ENCODE assay signal across 16 cellular contexts in the genomic region with DNA sequence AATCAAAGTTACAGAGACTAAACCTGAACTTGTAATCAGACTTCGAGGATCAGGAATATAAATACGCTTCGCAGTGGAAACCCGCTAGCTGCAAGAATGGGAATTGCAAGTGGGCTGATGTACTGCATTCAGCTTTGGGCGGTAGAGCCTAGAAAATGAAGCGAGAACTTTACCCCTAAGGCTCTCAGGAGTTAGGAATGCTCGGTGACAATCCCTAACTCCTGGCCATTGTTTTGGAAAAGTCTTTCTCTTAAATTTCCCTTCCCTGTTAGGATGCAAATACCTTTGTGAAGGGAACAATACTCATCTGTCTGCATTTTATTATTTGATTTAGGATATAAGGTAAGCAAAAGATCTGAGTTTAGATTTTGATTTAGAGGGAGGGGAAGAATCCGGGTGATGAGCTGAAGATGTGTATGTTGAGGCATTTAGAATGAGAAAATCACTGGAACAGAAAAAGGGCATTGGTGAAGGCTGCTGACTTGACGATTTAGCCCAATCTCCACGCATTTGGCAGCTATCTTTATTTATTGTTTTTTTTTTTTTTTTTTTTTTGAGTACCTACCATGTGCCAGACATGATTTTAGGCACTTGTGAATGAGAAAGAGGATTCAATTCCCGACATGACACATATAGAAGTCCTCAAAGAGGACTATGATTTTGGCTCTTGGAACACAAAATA. TPM values are rescaled to one million over a fixed set of nuclear protein-coding genes. Genes with fewer than 3 reads are reported as not detected.
A peak's percentile ranks its signal among the peaks of the same experiment; 100 is the strongest.
DNase-seq lines count a peak whose midpoint lies in the region; ATAC-seq and TF ChIP-seq lines count a peak whose summit lies in the region.
"Had no signal": no experiment of that assay in that cellular context is flagged by ENCODE, and none has a peak within 500 bp of the region (broad histone marks: within the 10 kb centered on the region; RNA-seq: fewer than 3 reads in every experiment).

No MANE protein-coding gene starts in this region.

- H3K36me3 Mint-ChIP-seq in glutamatergic neuron (ENCODE audit: unreplicated experiment) (peaks cover 6% of the 10 kb centered on the region), natural killer cell (no peaks in the 10 kb centered on the region), MCF 10A (ENCODE audit: insufficient read depth, unreplicated experiment) (no peaks in the 10 kb centered on the region)

- no peak overlapping the region for H3K27ac Mint-ChIP-seq in glutamatergic neuron (ENCODE audit: unreplicated experiment)
- H3K27ac Mint-ChIP-seq in natural killer cell, result no peak overlapping the region
- H3K27ac Mint-ChIP-seq in MCF 10A (ENCODE audit: low read depth, unreplicated experiment), result no peak overlapping the region
- H3K27ac Mint-ChIP-seq: activated CD4-positive, alpha-beta T cell treated with anti-CD3 and anti-CD28 coated beads, Interleukin-2, amount 10 ng/mL, durations not matched to agents 24 days and 14 days; T-helper 1 cell treated with Interleukin-12 subunit alpha and Interleukin-12 subunit beta and Interleukin-4 antibody, amounts not matched to agents 30 μg/mL and 1 μg/mL, for 36 hours had no signal

- intact Hi-C loops in natural killer cell (cut with micrococcal nuclease), result no loop called here
- intact Hi-C loops in MCF 10A (cut with micrococcal nuclease), result no loop called here

- POLR2A ChIA-PET in MCF 10A (lab: Yijun Ruan, JAX), result no interaction called here

- ATAC-seq in natural killer cell, result no peak
- ATAC-seq: esophagus mucosa had no signal

- H3K27me3 Mint-ChIP-seq in glutamatergic neuron (ENCODE audit: unreplicated experiment) (peaks cover 10% of the 10 kb centered on the region), natural killer cell (ENCODE audit: low read depth in 2 of 2) (peaks cover 23 to 53% of the 10 kb centered on the region in 2 donors), MCF 10A (ENCODE audit: insufficient read depth, unreplicated experiment) (peaks cover 1% of the 10 kb centered on the region)

- DNase-seq in DMS53 (lab: John Stamatoyannopoulos, UW) (peak; percentile 65), DMS53 treated with DMSO at 0.1 percent for 48 hours (lab: John Stamatoyannopoulos, UW; ENCODE audit: unreplicated experiment) (no peak), SK-N-DZ (ENCODE audit: low spot score) (peak; percentile 69), glutamatergic neuron (no peak), pons (ENCODE audit: low spot score) (peak; percentile 51), NCI-H2081 (lab: John Stamatoyannopoulos, UW) (no peak), natural killer cell (no peak), MCF 10A (ENCODE audit: unreplicated experiment) (no peak)
- DNase-seq: activated CD4-positive, alpha-beta T cell treated with anti-CD3 and anti-CD28 coated beads, Interleukin-2, amount 10 ng/mL, durations not matched to agents 24 days and 14 days; Calu3; KG1; kidney glomerular epithelial cell; stimulated activated CD4-positive, alpha-beta T cell treated with anti-CD3 and anti-CD28 coated beads, Interleukin-12 subunit alpha, Interleukin-12 subunit beta, amount 100 ng/mL, for 4 hours had no signal

- H3K4me1 Mint-ChIP-seq in glutamatergic neuron (ENCODE audit: low read depth, unreplicated experiment) (peaks cover 8% of the 10 kb centered on the region), natural killer cell (no peaks in the 10 kb centered on the region), MCF 10A (ENCODE audit: insufficient read depth, unreplicated experiment) (no peaks in the 10 kb centered on the region)
- H3K4me1 Mint-ChIP-seq: activated CD4-positive, alpha-beta T cell treated with anti-CD3 and anti-CD28 coated beads, Interleukin-2, amount 10 ng/mL, durations not matched to agents 24 days and 14 days had no signal

- TF ChIP-seq CTCF in glutamatergic neuron (IDR thresholded peaks at IDR 0.05; ENCODE audit: partially characterized antibody, unreplicated experiment) (peak; percentile 82), natural killer cell (IDR thresholded peaks at IDR 0.05) (no peak), MCF 10A (IDR thresholded peaks at IDR 0.05; ENCODE audit: unreplicated experiment) (no peak)

- H3K9me3 Mint-ChIP-seq in glutamatergic neuron (ENCODE audit: unreplicated experiment) (peaks cover 13% of the 10 kb centered on the region), natural killer cell (no peaks in the 10 kb centered on the region), MCF 10A (ENCODE audit: unreplicated experiment) (no peaks in the 10 kb centered on the region)
- H3K9me3 Mint-ChIP-seq: T-helper 1 cell treated with Interleukin-12 subunit alpha and Interleukin-12 subunit beta and Interleukin-4 antibody, amounts not matched to agents 30 μg/mL and 1 μg/mL, for 36 hours had no signal

- no TSS peak for BruUV-seq in MCF 10A (replicated peaks; lab: Mats Ljungman, UMichigan)

- CTCF ChIA-PET in MCF 10A (lab: Yijun Ruan, JAX), result interaction anchor here (0.5 to 1.2 kb wide), 3 partner anchors 12 to 272 kb away, joined by 3 to 6 read pairs (median 3); no protein-coding TSS in a partner anchor

- H3K4me3 Mint-ChIP-seq in glutamatergic neuron (ENCODE audit: unreplicated experiment) (no peak overlapping the region), natural killer cell (no peak overlapping the region), MCF 10A (ENCODE audit: unreplicated experiment) (no peak overlapping the region)
- H3K4me3 Mint-ChIP-seq: activated CD4-positive, alpha-beta T cell treated with anti-CD3 and anti-CD28 coated beads, Interleukin-2, amount 10 ng/mL, durations not matched to agents 24 days and 14 days; T-helper 1 cell treated with Interleukin-12 subunit alpha and Interleukin-12 subunit beta and Interleukin-4 antibody, amounts not matched to agents 30 μg/mL and 1 μg/mL, for 36 hours had no signal

RNA-seq across cellular contexts. Expression of a gene that starts 2.2 kb away (rescaled TPM):
- polyA plus RNA-seq in SK-N-DZ (2014; cell fraction: cytosol; rRNA removed), result 15.7 and 16.5 TPM in 2 replicates
- polyA plus RNA-seq in SK-N-DZ (2014; cell fraction: nucleus; rRNA removed), result 7.1 and 10.9 TPM in 2 replicates
- total RNA-seq in glutamatergic neuron (ENCODE audit: unreplicated experiment) (54.8 TPM), natural killer cell (not detected), MCF 10A (2022) (not detected in 2 replicates)
- total RNA-seq: activated CD4-positive, alpha-beta T cell treated with anti-CD3 and anti-CD28 coated beads, Interleukin-2, amount 10 ng/mL, durations not matched to agents 24 days and 14 days; GM12878 had no signal
- polyA plus RNA-seq: GM12878 had no signal

Comparison
In these comparisons a context has a peak if more than half of its experiments do, and no peak if none do; other contexts are left out.
1. DNase-seq: peak in DMS53 (single experiment), SK-N-DZ (single experiment) and pons (single experiment); none in DMS53 treated with DMSO at 0.1 percent for 48 hours (single experiment), glutamatergic neuron (single experiment), NCI-H2081 (0 of 2), natural killer cell (single experiment) and MCF 10A (single experiment).
2. RNA of a gene that starts 2.2 kb away (total RNA-seq): 54.8 TPM in glutamatergic neuron (single experiment); not detected in natural killer cell and not detected in MCF 10A; every median in the first group is over 10 times any median in the second.